ENCODE assay signal across 1 cellular context in genomic region chr1:145996433-145997155, GRCh38.
A peak's percentile ranks its signal among the peaks of the same experiment; 100 is the strongest.
TF ChIP-seq lines count a peak whose summit lies in the region.

Gene TXNIP, minus strand, starts transcription at chr1:145996579. Its CDS starts 313 bp downstream, at chr1:145996266.

TF ChIP-seq in K562, 482 proteins besides CTCF, POLR2A, EP300 and RAD21 (continued from another document and continues in another):
- TF ChIP-seq TCF7L2 (IDR thresholded peaks at IDR 0.05; ENCODE audit: low read depth, low read length) (no peak), TFE3 (CRISPR knock-in tag; IDR thresholded peaks at IDR 0.05) (peak; percentile 64), CHD4 (IDR thresholded peaks at IDR 0.05; ENCODE audit: insufficient read depth, insufficient replicate concordance, low read depth, low read length, poor library complexity, severe bottlenecking) (no peak), CREB5 (CRISPR knock-in tag; IDR thresholded peaks at IDR 0.05) (no peak), E2F3 (CRISPR knock-in tag; IDR thresholded peaks at IDR 0.05) (no peak), ERF (CRISPR knock-in tag; IDR thresholded peaks at IDR 0.05) (peak; percentile 55; the same call in 1 of the 2 replicates), ZBTB33 (CRISPR knock-in tag; IDR thresholded peaks at IDR 0.05) (no peak), NFE2L1 (tag; IDR thresholded peaks at IDR 0.05; ENCODE audit: borderline replicate concordance, low read depth) (no peak; the same call in 1 of the 2 replicates), ATF3 (IDR thresholded peaks at IDR 0.05) (peak; percentile 73), ATF3 (CRISPR knock-in tag; conservative IDR thresholded peaks at IDR 0.05) (no peak), C11orf30 (IDR thresholded peaks at IDR 0.05; ENCODE audit: low read depth) (peak; percentile 78), RBFOX2 (IDR thresholded peaks at IDR 0.05; ENCODE audit: low read depth, low read length) (peak; percentile 94), GATAD2B (IDR thresholded peaks at IDR 0.05; ENCODE audit: borderline replicate concordance) (peak; percentile 100), MTA3 (IDR thresholded peaks at IDR 0.05; ENCODE audit: borderline replicate concordance) (peak; percentile 99), TARDBP (IDR thresholded peaks at IDR 0.05) (peak; percentile 49), ZNF263 (CRISPR knock-in tag; IDR thresholded peaks at IDR 0.05; ENCODE audit: borderline replicate concordance) (no peak; the same call in 1 of the 2 replicates), CCNT2 (IDR thresholded peaks at IDR 0.05; ENCODE audit: borderline replicate concordance, extremely low read depth, insufficient read length, low read depth, low read length) (peak; percentile 98), ZNF639 (CRISPR knock-in tag; conservative IDR thresholded peaks at IDR 0.05 in 1 of 2, IDR thresholded peaks at IDR 0.05 in 1 of 2) (no peak; a peak in 1 of 4 replicates), PYGO2 (tag; IDR thresholded peaks at IDR 0.05) (no peak), E2F5 (CRISPR knock-in tag; IDR thresholded peaks at IDR 0.05) (no peak), HNRNPH1 (optimal IDR thresholded peaks at IDR 0.05; ENCODE audit: low read depth, low read length) (no peak), MIER1 (IDR thresholded peaks at IDR 0.05; ENCODE audit: low read depth) (no peak), USF1 (CRISPR knock-in tag; IDR thresholded peaks at IDR 0.05) (peak; percentile 86), ZNF133 (CRISPR knock-in tag; IDR thresholded peaks at IDR 0.05) (no peak), IFI16 (CRISPR knock-in tag; IDR thresholded peaks at IDR 0.05) (no peak), NR3C1 (CRISPR knock-in tag; IDR thresholded peaks at IDR 0.05) (no peak), NCOR1 (IDR thresholded peaks at IDR 0.05) (peak; percentile 92), SMAD3 (CRISPR knock-in tag; conservative IDR thresholded peaks at IDR 0.05) (no peak), GTF2F1 (IDR thresholded peaks at IDR 0.05; ENCODE audit: low read depth, low read length) (peak; percentile 79; the same call in 1 of the 2 replicates), HMG20A (CRISPR knock-in tag; conservative IDR thresholded peaks at IDR 0.05) (no peak), ZNF318 (IDR thresholded peaks at IDR 0.05; ENCODE audit: borderline replicate concordance in 1 of 2, low read depth in 1 of 2) (no peak; a peak in 1 of 4 replicates), MCM7 (IDR thresholded peaks at IDR 0.05) (peak in 1 of 2 experiments; percentile 100; a peak in 2 of 4 replicates), TGIF2 (CRISPR knock-in tag; IDR thresholded peaks at IDR 0.05) (no peak), RBM22 (IDR thresholded peaks at IDR 0.05; ENCODE audit: low read depth, low read length, poor library complexity, severe bottlenecking) (no peak), VEZF1 (CRISPR knock-in tag; IDR thresholded peaks at IDR 0.05) (peak; percentile 99), ZNF780A (CRISPR knock-in tag; IDR thresholded peaks at IDR 0.05) (no peak), HDAC1 (IDR thresholded peaks at IDR 0.05) (peak in 1 of 2 experiments; percentile 47; a peak in 1 of 4 replicates), ELK1 (CRISPR knock-in tag; IDR thresholded peaks at IDR 0.05) (no peak), HINFP (tag; conservative IDR thresholded peaks at IDR 0.05; ENCODE audit: low read depth) (peak; percentile 99)
